ENCODE assay signal across 8 cellular contexts in the genomic region with DNA sequence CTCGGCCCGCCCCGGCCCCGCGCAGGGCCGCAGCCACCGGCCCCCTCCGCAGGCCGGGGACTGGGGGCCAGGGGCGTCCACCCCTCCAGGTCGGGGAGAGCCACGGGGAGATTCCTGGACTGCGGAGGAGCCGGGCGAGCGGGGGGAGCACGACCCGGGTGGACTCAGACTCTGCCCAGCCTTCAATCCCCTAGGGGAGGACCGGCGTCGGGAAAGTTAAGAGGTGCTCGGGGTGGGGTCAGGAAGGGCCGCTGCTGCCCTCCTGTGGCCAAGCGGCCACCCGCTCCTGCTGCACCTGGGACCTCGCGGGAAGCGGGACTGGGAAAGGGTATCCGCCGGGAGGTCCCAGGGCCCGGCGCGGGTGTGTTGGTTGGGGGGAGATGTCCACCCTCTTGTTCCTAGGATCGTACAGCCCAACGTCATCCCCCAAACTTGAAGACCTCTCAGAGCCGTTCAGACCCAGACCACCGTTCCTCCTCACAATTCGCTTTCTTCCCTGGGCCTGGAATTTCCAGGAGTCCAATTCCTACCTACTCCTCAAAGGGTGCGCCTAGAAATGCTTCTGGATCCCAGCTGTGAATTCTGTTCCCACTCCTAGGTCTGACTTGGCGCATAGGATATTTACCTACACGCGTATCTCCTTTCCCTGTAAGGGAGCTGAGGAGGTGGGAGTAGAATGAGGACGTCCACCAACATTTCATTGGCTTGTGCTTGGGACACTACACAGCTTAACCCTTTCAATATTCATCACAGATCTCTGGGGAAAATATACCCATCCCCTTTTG. TPM values are rescaled to one million over a fixed set of nuclear protein-coding genes. Genes with fewer than 3 reads are reported as not detected.
DNase-seq lines count a peak whose midpoint lies in the region; ATAC-seq and TF ChIP-seq lines count a peak whose summit lies in the region.

No MANE protein-coding gene starts in this region.

- H3K27me3 Mint-ChIP-seq in activated B cell treated with CpG ODN at 0.5 μM for 24 hours: no peaks in the 10 kb centered on the region
- H3K27me3 Mint-ChIP-seq in central memory CD8-positive, alpha-beta T cell: no peaks in the 10 kb centered on the region

- H3K4me3 Mint-ChIP-seq in activated B cell treated with CpG ODN at 0.5 μM for 24 hours: peak overlapping the region; percentile 82
- H3K4me3 Mint-ChIP-seq in central memory CD8-positive, alpha-beta T cell: peak overlapping the region; percentile 76

- peaks cover 29% of the 10 kb centered on the region for H3K79me2 ChIP-seq in smooth muscle cell (ENCODE audit: low read depth)

- peak overlapping the region; percentile 34 for H3K9ac ChIP-seq in smooth muscle cell (ENCODE audit: low read depth)

- no peaks in the 10 kb centered on the region for H3K27me3 ChIP-seq in smooth muscle cell (ENCODE audit: low read depth)

- intact Hi-C loops in activated B cell treated with CpG ODN at 0.5 μM for 24 hours (cut with micrococcal nuclease): loop anchor here (1.0 to 10.0 kb wide), 7 partner anchors 8 to 317 kb away; partner anchors contain the start of genes CAPZA1, MOV10, PPM1J and ST7L

- peaks cover 25% of the 10 kb centered on the region for H3K4me1 ChIP-seq in smooth muscle cell (ENCODE audit: low read depth)

- H3K27ac Mint-ChIP-seq in activated B cell treated with CpG ODN at 0.5 μM for 24 hours: no peak overlapping the region
- no peak overlapping the region for H3K27ac Mint-ChIP-seq in central memory CD8-positive, alpha-beta T cell (ENCODE audit: low read depth)

- ATAC-seq in GM18868 (IDR thresholded peaks at IDR 0.05; ENCODE audit: unreplicated experiment) (peak; percentile 50), HG03066 (IDR thresholded peaks at IDR 0.05; ENCODE audit: low read depth, unreplicated experiment) (peak; percentile 51), activated B cell treated with CpG ODN at 0.5 μM for 24 hours (ENCODE audit: low read depth) (peak; percentile 75)
- no peak for ATAC-seq in central memory CD8-positive, alpha-beta T cell (replicated peaks; ENCODE audit: extremely low read depth, poor library complexity, severe bottlenecking)

- H3K4me2 ChIP-seq in smooth muscle cell: peak overlapping the region; percentile 98

- H3K9me3 ChIP-seq in smooth muscle cell (replicated peaks; ENCODE audit: low read depth): no peaks in the 10 kb centered on the region

- TF ChIP-seq CTCF in AG10803 (conservative IDR thresholded peaks at IDR 0.05; ENCODE audit: low read length) (peak; percentile 70), activated B cell treated with CpG ODN at 0.5 μM for 24 hours (IDR thresholded peaks at IDR 0.05) (no peak), smooth muscle cell (IDR thresholded peaks at IDR 0.05; ENCODE audit: borderline replicate concordance, insufficient read depth, poor library complexity, severe bottlenecking) (peak; percentile 83)

- H3K36me3 ChIP-seq in smooth muscle cell (ENCODE audit: low read depth): no peaks in the 10 kb centered on the region

- DNase-seq in AG10803 (ENCODE audit: low read depth) (peak; percentile 84), NCI-H2171 treated with DMSO at 0.1 percent for 48 hours (lab: John Stamatoyannopoulos, UW) (peak; percentile 73), activated B cell treated with CpG ODN at 0.5 μM for 24 hours (peak; percentile 74), islet precursor cell (peak; percentile 96), smooth muscle cell (lab: John Stamatoyannopoulos, UW; ENCODE audit: unreplicated experiment) (peak; percentile 54)
- DNase-seq in central memory CD8-positive, alpha-beta T cell (ENCODE audit: low spot score in 2 of 2): peak in 1 of 2 donors; percentile 41

- WGBS in smooth muscle cell (ENCODE audit: low lambda C conversion rate): 13% methylated on average over 19 of the region's 43 CpGs

- CTCF ChIA-PET in activated B cell treated with CpG ODN at 0.5 μM for 24 hours (lab: Charles Lee): interaction anchor here (1.0 to 6.5 kb wide), 12 partner anchors 9 to 349 kb away, joined by 3 to 50 read pairs (median 4); partner anchors contain the start of genes MOV10 and ST7L

- peaks cover 44% of the 10 kb centered on the region for H3K4me1 Mint-ChIP-seq in activated B cell treated with CpG ODN at 0.5 μM for 24 hours
- H3K4me1 Mint-ChIP-seq in central memory CD8-positive, alpha-beta T cell: peaks cover 47% of the 10 kb centered on the region

- H4K20me1 ChIP-seq in smooth muscle cell (ENCODE audit: low read depth): peaks cover 21% of the 10 kb centered on the region

- no peaks in the 10 kb centered on the region for H3K9me3 Mint-ChIP-seq in activated B cell treated with CpG ODN at 0.5 μM for 24 hours
- H3K9me3 Mint-ChIP-seq in central memory CD8-positive, alpha-beta T cell: no peaks in the 10 kb centered on the region

- H3K36me3 Mint-ChIP-seq in activated B cell treated with CpG ODN at 0.5 μM for 24 hours (ENCODE audit: low read depth): no peaks in the 10 kb centered on the region
- H3K36me3 Mint-ChIP-seq in central memory CD8-positive, alpha-beta T cell (ENCODE audit: insufficient read depth): peaks cover 16% of the 10 kb centered on the region

- H3F3A ChIP-seq in smooth muscle cell (ENCODE audit: low read depth): peaks cover 28% of the 10 kb centered on the region

- H3K4me3 ChIP-seq in AG10803 (ENCODE audit: low read length) (peak overlapping the region; percentile 68), smooth muscle cell (peak overlapping the region; percentile 98)

- POLR2A ChIA-PET in activated B cell treated with CpG ODN at 0.5 μM for 24 hours (lab: Charles Lee): interaction anchor here (0.6 to 2.4 kb wide), 7 partner anchors 33 to 316 kb away, joined by 3 to 11 read pairs (median 3); partner anchors contain the start of genes CAPZA1, MOV10 and ST7L

- peak overlapping the region; percentile 47 for H2AFZ ChIP-seq in smooth muscle cell (ENCODE audit: low read depth)

- H3K27ac ChIP-seq in smooth muscle cell (ENCODE audit: low read depth): no peak overlapping the region

RNA-seq across cellular contexts. Expression of gene RHOC, which starts 0.5 kb away (rescaled TPM):
- 11.5 and 13.5 TPM in 2 replicates for total RNA-seq in activated B cell treated with CpG ODN at 0.5 μM for 24 hours
- total RNA-seq in smooth muscle cell: 270 and 303 TPM in 2 replicates
- 518 and 596 TPM in 2 replicates for polyA plus RNA-seq in smooth muscle cell

RNA-seq across cellular contexts. Expression of gene PPM1J, which starts 7.7 kb away (rescaled TPM):
- total RNA-seq in activated B cell treated with CpG ODN at 0.5 μM for 24 hours (0.46 and 0.75 TPM in 2 replicates), smooth muscle cell (0.40 and 1.2 TPM in 2 replicates)
- 4.7 and 5.2 TPM in 2 replicates for polyA plus RNA-seq in smooth muscle cell

RNA-seq across cellular contexts. Expression of gene MOV10, which starts 33.0 kb away (rescaled TPM):
- 33.3 and 36.4 TPM in 2 replicates for total RNA-seq in activated B cell treated with CpG ODN at 0.5 μM for 24 hours
- total RNA-seq in smooth muscle cell: 36.9 and 40.4 TPM in 2 replicates
- 56.8 and 60.6 TPM in 2 replicates for polyA plus RNA-seq in smooth muscle cell

Comparison
In these comparisons a context has a peak if more than half of its experiments do, and no peak if none do; other contexts are left out.
1. RNA of gene RHOC, which starts 0.5 kb away (total RNA-seq): 270 to 303 TPM in smooth muscle cell; 11.5 to 13.5 TPM in activated B cell treated with CpG ODN at 0.5 μM for 24 hours; every median in the first group is over 10 times any median in the second.